In the genomic region with DNA sequence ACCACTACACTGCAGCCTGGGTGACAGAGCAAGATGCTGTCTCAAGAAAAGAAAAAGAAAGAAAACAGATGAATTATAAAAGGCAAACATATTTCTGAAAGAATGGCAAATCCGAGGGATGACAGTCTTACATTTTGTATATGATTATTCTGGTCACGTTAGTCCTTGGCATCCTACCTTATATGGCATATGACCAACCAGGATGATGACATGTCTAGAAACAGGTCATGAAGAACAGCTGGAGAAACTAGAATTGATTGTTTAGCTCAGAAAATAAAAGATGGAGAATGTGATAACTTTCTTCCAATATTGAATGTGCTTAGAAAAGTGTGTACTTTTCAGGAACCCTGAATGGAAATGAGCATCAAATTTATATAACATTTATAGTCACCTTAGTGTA, we compare ENCODE assay signal across 31 cellular contexts. TPM values are rescaled to one million over a fixed set of nuclear protein-coding genes. Genes with fewer than 3 reads are reported as not detected.
"Had no signal": no experiment of that assay in that cellular context is flagged by ENCODE, and none has a peak within 500 bp of the region (broad histone marks: within the 10 kb centered on the region; RNA-seq: fewer than 3 reads in every experiment).

No MANE protein-coding gene starts in this region.

- H3K4me3 Mint-ChIP-seq: activated B cell treated with CpG ODN at 0.5 μM for 24 hours; activated CD8-positive, alpha-beta T cell treated with anti-CD3 and anti-CD28 coated beads for 36 hours; activated naive CD8-positive, alpha-beta T cell treated with anti-CD3 and anti-CD28 coated beads, Interleukin-2, amount 50 U/mL, for 24 hours; activated T-helper 1 cell treated with anti-CD3 and anti-CD28 coated beads, Interleukin-12 subunit alpha, Interleukin-12 subunit beta, Interleukin-2, Interleukin-4 antibody, amounts not matched to agents 30 ng/mL and 10 ng/mL and 1 ng/mL, durations not matched to agents 14 hours and 24 hours and 36 hours; brain; central memory CD8-positive, alpha-beta T cell; T-helper 17 cell had no signal

- H3K36me3 Mint-ChIP-seq: activated naive CD4-positive, alpha-beta T cell treated with anti-CD3 and anti-CD28 coated beads, Interleukin-2, amount 50 U/mL, for 72 hours; brain had no signal

- H3K4me1 Mint-ChIP-seq: activated B cell treated with CpG ODN at 0.5 μM for 24 hours; activated naive CD8-positive, alpha-beta T cell treated with anti-CD3 and anti-CD28 coated beads, Interleukin-2, amount 50 U/mL, for 24 hours; central memory CD8-positive, alpha-beta T cell had no signal

- H3K9me3 Mint-ChIP-seq: activated B cell treated with CpG ODN at 0.5 μM for 24 hours; activated CD8-positive, alpha-beta T cell treated with anti-CD3 and anti-CD28 coated beads for 36 hours; activated naive CD4-positive, alpha-beta T cell treated with anti-CD3 and anti-CD28 coated beads, Interleukin-2, amount 50 U/mL, for 72 hours; activated naive CD8-positive, alpha-beta T cell treated with anti-CD3 and anti-CD28 coated beads, Interleukin-2, amount 50 U/mL, for 24 hours; activated T-helper 1 cell treated with anti-CD3 and anti-CD28 coated beads, Interleukin-12 subunit alpha, Interleukin-12 subunit beta, Interleukin-2, Interleukin-4 antibody, amounts not matched to agents 30 ng/mL and 10 ng/mL and 1 ng/mL, durations not matched to agents 14 hours and 24 hours and 36 hours; brain; central memory CD8-positive, alpha-beta T cell had no signal

- DNase-seq: activated B cell treated with CpG ODN at 0.5 μM for 24 hours; activated CD4-positive, alpha-beta T cell treated with anti-CD3 and anti-CD28 coated beads, Interleukin-2, amount 50 U/mL, for 1 hour; activated CD8-positive, alpha-beta memory T cell treated with anti-CD3 and anti-CD28 coated beads, Interleukin-2, amount 50 U/mL, for 4 hours; activated CD8-positive, alpha-beta T cell treated with anti-CD3 and anti-CD28 coated beads for 36 hours; activated effector memory CD4-positive, alpha-beta T cell treated with anti-CD3 and anti-CD28 coated beads, Interleukin-2, amount 50 U/mL, for 16 hours; activated naive CD4-positive, alpha-beta T cell treated with Interleukin-2 at 50 U/mL for 16 hours; activated naive CD8-positive, alpha-beta T cell treated with anti-CD3 and anti-CD28 coated beads, Interleukin-2, amount 50 U/mL, for 24 hours; activated T-cell treated with anti-CD3 and anti-CD28 coated beads, Interleukin-2, amount 50 U/mL, for 1 hour; amniotic stem cell; Karpas-422; MM.1S; NCI-H1105; NCI-H1436; NCI-H1694 treated with DMSO at 0.1 percent for 48 hours; NCI-H2029 treated with DMSO at 0.1 percent for 48 hours; NCI-H345; NCI-H510A; NCI-H526 treated with DMSO at 0.1 percent for 48 hours; NK-92 treated with Interleukin-12 subunit alpha and Interleukin-12 subunit beta, amount 100 ng/mL, for 24 hours; Peyer's patch; Right ventricle myocardium superior; SW 1271; T-helper 17 cell; T-helper 9 cell had no signal

- H3K27ac Mint-ChIP-seq: activated B cell treated with CpG ODN at 0.5 μM for 24 hours; activated CD8-positive, alpha-beta T cell treated with anti-CD3 and anti-CD28 coated beads for 36 hours; activated naive CD4-positive, alpha-beta T cell treated with anti-CD3 and anti-CD28 coated beads, Interleukin-2, amount 50 U/mL, for 72 hours; activated naive CD8-positive, alpha-beta T cell treated with anti-CD3 and anti-CD28 coated beads, Interleukin-2, amount 50 U/mL, for 24 hours; activated T-helper 1 cell treated with anti-CD3 and anti-CD28 coated beads, Interleukin-12 subunit alpha, Interleukin-12 subunit beta, Interleukin-2, Interleukin-4 antibody, amounts not matched to agents 30 ng/mL and 10 ng/mL and 1 ng/mL, durations not matched to agents 14 hours and 24 hours and 36 hours; brain; T-helper 17 cell had no signal

- H3K4me3 ChIP-seq: ascending aorta, Peyer's patch, SJSA1 had no signal

- ATAC-seq: activated CD8-positive, alpha-beta T cell treated with anti-CD3 and anti-CD28 coated beads for 36 hours; activated naive CD8-positive, alpha-beta T cell treated with anti-CD3 and anti-CD28 coated beads, Interleukin-2, amount 50 U/mL, for 24 hours; SK-N-SH treated with all-trans-retinoic acid at 6 μM for 48 hours; T-helper 17 cell had no signal

RNA-seq across cellular contexts. Expression of gene SLC2A14, which starts 19.2 kb away (rescaled TPM):
- total RNA-seq: ascending aorta, Right ventricle myocardium superior, SJSA1 had no signal
